Comparison of ENCODE assay signal across 9 cellular contexts in genomic region chr12:130335517-130336392, GRCh38. TPM values are rescaled to one million over a fixed set of nuclear protein-coding genes. Genes with fewer than 3 reads are reported as not detected.
DNase-seq lines count a peak whose midpoint lies in the region; ATAC-seq and TF ChIP-seq lines count a peak whose summit lies in the region.
"Had no signal": no experiment of that assay in that cellular context is flagged by ENCODE, and none has a peak within 500 bp of the region (broad histone marks: within the 10 kb centered on the region; RNA-seq: fewer than 3 reads in every experiment).

No MANE protein-coding gene starts in this region.

- no peaks in the 10 kb centered on the region for H3K36me3 Mint-ChIP-seq in mesothelial cell of epicardium
- H3K36me3 Mint-ChIP-seq in activated CD8-positive, alpha-beta memory T cell treated with anti-CD3 and anti-CD28 coated beads, Interleukin-2, amount 10 ng/mL, durations not matched to agents 7 days and 5 days = no peaks in the 10 kb centered on the region

- DNase-seq in NCI-H446 (lab: John Stamatoyannopoulos, UW) (peak; percentile 6 to 59), NCI-H446 treated with DMSO at 0.1 percent for 48 hours (lab: John Stamatoyannopoulos, UW) (no peak), HS-27A (ENCODE audit: low read depth) (peak; percentile 1), NT2/D1 (ENCODE audit: low read depth, low spot score) (peak; percentile 74), colonic mucosa (peak; percentile 62), mesothelial cell of epicardium (ENCODE audit: low spot score in 2 of 2, unreplicated experiment in 2 of 2) (no peak)
- no peak for DNase-seq in activated CD8-positive, alpha-beta memory T cell treated with anti-CD3 and anti-CD28 coated beads, Interleukin-2, amount 10 ng/mL, durations not matched to agents 7 days and 5 days

- ATAC-seq in HG03135 (IDR thresholded peaks at IDR 0.05; ENCODE audit: unreplicated experiment) = no peak
- no peak for ATAC-seq in activated CD8-positive, alpha-beta memory T cell treated with anti-CD3 and anti-CD28 coated beads, Interleukin-2, amount 10 ng/mL, durations not matched to agents 7 days and 5 days

- TF ChIP-seq CTCF in colonic mucosa (IDR thresholded peaks at IDR 0.05) (peak; percentile 78), mesothelial cell of epicardium (IDR thresholded peaks at IDR 0.05; ENCODE audit: unreplicated experiment) (peak; percentile 74)

- H3K4me1 Mint-ChIP-seq in mesothelial cell of epicardium = no peaks in the 10 kb centered on the region
- no peaks in the 10 kb centered on the region for H3K4me1 Mint-ChIP-seq in activated CD8-positive, alpha-beta memory T cell treated with anti-CD3 and anti-CD28 coated beads, Interleukin-2, amount 10 ng/mL, durations not matched to agents 7 days and 5 days

- peaks cover 38% of the 10 kb centered on the region for H3K27me3 ChIP-seq in NT2/D1 (ENCODE audit: insufficient read depth, insufficient read length)
- no peaks in the 10 kb centered on the region for H3K27me3 ChIP-seq in colonic mucosa

- peaks cover 54% of the 10 kb centered on the region for H3K27me3 Mint-ChIP-seq in mesothelial cell of epicardium (ENCODE audit: low read depth)
- peaks cover 16% of the 10 kb centered on the region for H3K27me3 Mint-ChIP-seq in activated CD8-positive, alpha-beta memory T cell treated with anti-CD3 and anti-CD28 coated beads, Interleukin-2, amount 10 ng/mL, durations not matched to agents 7 days and 5 days

- H3K9me3 Mint-ChIP-seq in mesothelial cell of epicardium = no peaks in the 10 kb centered on the region
- H3K9me3 Mint-ChIP-seq in activated CD8-positive, alpha-beta memory T cell treated with anti-CD3 and anti-CD28 coated beads, Interleukin-2, amount 10 ng/mL, durations not matched to agents 7 days and 5 days (ENCODE audit: low read depth) = no peaks in the 10 kb centered on the region

- H3K4me1 ChIP-seq in NT2/D1 (ENCODE audit: insufficient read depth, insufficient read length) (peaks cover 16% of the 10 kb centered on the region), colonic mucosa (no peaks in the 10 kb centered on the region)

- intact Hi-C loops in colonic mucosa (cut with DNase I) = loop anchor here (2.0 kb wide), 1 partner anchor 289 kb away; no protein-coding TSS in a partner anchor

- H3K9me3 ChIP-seq in NT2/D1 (ENCODE audit: insufficient read depth, low read length) = no peaks in the 10 kb centered on the region
- H3K9me3 ChIP-seq in colonic mucosa = no peaks in the 10 kb centered on the region

- H3K9ac ChIP-seq in NT2/D1 (ENCODE audit: insufficient read length, low read depth) (no peak overlapping the region), colonic mucosa (ENCODE audit: low read depth in 2 of 2, low read length in 2 of 2) (no peak overlapping the region)
- H3K9ac ChIP-seq: BLaER1 treated with 17β-estradiol and CSF1 and Interleukin-3, amounts not matched to agents 10 nM and 100 nM had no signal

- CTCF ChIA-PET in activated CD8-positive, alpha-beta memory T cell treated with anti-CD3 and anti-CD28 coated beads, Interleukin-2, amount 10 ng/mL, durations not matched to agents 7 days and 5 days (lab: Charles Lee) = interaction anchor here (0.7 to 1.0 kb wide), 2 partner anchors 291 to 310 kb away, joined by 3 read pairs; no protein-coding TSS in a partner anchor

- H3K36me3 ChIP-seq in NT2/D1 (ENCODE audit: insufficient read depth, insufficient read length, low read length) (no peaks in the 10 kb centered on the region), colonic mucosa (no peaks in the 10 kb centered on the region)
- H3K36me3 ChIP-seq: BLaER1 treated with 17β-estradiol and CSF1 and Interleukin-3, amounts not matched to agents 10 nM and 100 nM had no signal

- no peak overlapping the region for H3K27ac ChIP-seq in colonic mucosa
- H3K27ac ChIP-seq: BLaER1 treated with 17β-estradiol and CSF1 and Interleukin-3, amounts not matched to agents 10 nM and 100 nM had no signal

- H3K4me3 ChIP-seq in NT2/D1 (ENCODE audit: insufficient read length, low read depth) (no peak overlapping the region), colonic mucosa (no peak overlapping the region)
- H3K4me3 ChIP-seq: BLaER1 treated with 17β-estradiol and CSF1 and Interleukin-3, amounts not matched to agents 10 nM and 100 nM had no signal

- no peak overlapping the region for H3K4me3 Mint-ChIP-seq in mesothelial cell of epicardium
- no peak overlapping the region for H3K4me3 Mint-ChIP-seq in activated CD8-positive, alpha-beta memory T cell treated with anti-CD3 and anti-CD28 coated beads, Interleukin-2, amount 10 ng/mL, durations not matched to agents 7 days and 5 days

- no peak overlapping the region for H3K27ac Mint-ChIP-seq in mesothelial cell of epicardium
- no peak overlapping the region for H3K27ac Mint-ChIP-seq in activated CD8-positive, alpha-beta memory T cell treated with anti-CD3 and anti-CD28 coated beads, Interleukin-2, amount 10 ng/mL, durations not matched to agents 7 days and 5 days

RNA-seq across cellular contexts. Expression of gene PIWIL1, which starts 1.9 kb away (rescaled TPM):
- total RNA-seq in colonic mucosa = not detected
- total RNA-seq in mesothelial cell of epicardium = not detected in 3 replicates
- not detected for total RNA-seq in activated CD8-positive, alpha-beta memory T cell treated with anti-CD3 and anti-CD28 coated beads, Interleukin-2, amount 10 ng/mL, durations not matched to agents 7 days and 5 days

Comparison
In these comparisons a context has a peak if more than half of its experiments do, and no peak if none do; other contexts are left out.
1. DNase-seq: peak in NCI-H446 (2 of 2), HS-27A (single experiment), NT2/D1 (single experiment) and colonic mucosa (single experiment); none in NCI-H446 treated with DMSO at 0.1 percent for 48 hours (single experiment), mesothelial cell of epicardium (0 of 2) and activated CD8-positive, alpha-beta memory T cell treated with anti-CD3 and anti-CD28 coated beads, Interleukin-2, amount 10 ng/mL, durations not matched to agents 7 days and 5 days (single experiment).